In the genomic region with DNA sequence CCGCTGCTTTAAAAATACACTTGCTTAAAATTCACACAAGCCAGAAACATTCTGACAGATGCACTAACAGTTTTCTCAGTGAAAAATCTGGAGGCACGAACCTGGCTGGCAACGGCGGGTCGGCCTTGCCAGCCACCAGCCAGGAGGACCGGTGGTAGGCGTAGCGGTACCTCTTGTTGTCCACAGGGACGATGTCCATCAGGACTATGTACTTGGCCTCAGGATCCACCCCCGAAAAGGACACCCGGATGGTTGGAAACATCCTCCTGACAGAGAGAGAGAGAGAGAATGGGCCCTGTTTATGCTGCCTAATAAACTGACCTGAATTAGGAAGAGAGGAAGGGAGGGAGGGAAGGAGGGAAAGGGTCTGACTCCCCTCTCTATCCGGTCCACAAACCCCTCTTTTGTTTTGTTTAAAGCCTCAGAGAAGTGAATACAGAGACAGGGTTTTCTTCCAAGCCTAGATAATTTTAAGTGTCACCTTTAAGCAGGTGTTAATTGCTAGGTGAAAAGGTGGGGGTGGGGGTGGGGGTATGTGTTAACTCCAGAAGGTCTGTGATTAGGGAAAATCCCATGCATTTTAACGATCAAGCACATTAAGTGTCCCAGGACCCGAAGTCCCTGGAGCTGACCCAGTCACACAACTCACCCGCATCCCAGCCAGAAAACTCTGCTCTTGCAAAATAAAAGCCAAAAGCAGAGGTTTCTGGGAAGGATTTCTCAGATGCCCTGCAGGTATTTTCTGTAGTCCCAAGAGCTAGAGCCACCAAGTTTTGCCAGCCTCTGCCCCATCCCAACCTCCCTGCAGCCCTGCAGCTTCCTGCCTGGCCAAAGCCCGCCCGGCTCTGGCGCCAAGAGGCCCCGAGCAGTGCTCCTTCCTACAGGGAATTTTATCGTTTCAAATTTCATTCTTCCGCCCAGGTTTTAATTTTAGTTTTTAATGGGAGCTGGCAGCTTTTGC, we compare ENCODE assay signal across 19 cellular contexts. TPM values are rescaled to one million over a fixed set of nuclear protein-coding genes. Genes with fewer than 3 reads are reported as not detected.
DNase-seq lines count a peak whose midpoint lies in the region; TF ChIP-seq lines count a peak whose summit lies in the region.
"Had no signal": no experiment of that assay in that cellular context is flagged by ENCODE, and none has a peak within 500 bp of the region (broad histone marks: within the 10 kb centered on the region; RNA-seq: fewer than 3 reads in every experiment).

No MANE protein-coding gene starts in this region.

- no peaks in the 10 kb centered on the region for H3K9me2 ChIP-seq in SK-N-SH

- H3K36me3 ChIP-seq in HUES64 (ENCODE audit: insufficient read depth, low read length) (no peaks in the 10 kb centered on the region), SK-N-SH (replicated peaks in 1 of 2; ENCODE audit: control insufficient read depth in 1 of 2, insufficient read depth in 2 of 2, low read length in 1 of 2) (peaks cover 27 to 34% of the 10 kb centered on the region in 2 experiments)

- WGBS in HUES64 = 3% methylated on average over 20 of the region's 21 CpGs
- WGBS in SK-N-SH (ENCODE audit: low lambda C conversion rate) = 92% methylated on average over 21 of the region's 21 CpGs

- H3F3A ChIP-seq in SK-N-SH (replicated peaks; ENCODE audit: insufficient read depth) = peaks cover 4% of the 10 kb centered on the region

- peaks cover 36% of the 10 kb centered on the region for H3K79me2 ChIP-seq in SK-N-SH (ENCODE audit: insufficient read depth)

- H3K4me3 ChIP-seq in HUES64 (ENCODE audit: low read length) (peak overlapping the region; percentile 42), fibroblast of the aortic adventitia (ENCODE audit: low read depth, low read length) (peak overlapping the region; percentile 42), SK-N-SH (ENCODE audit: low read depth in 2 of 2, low read length in 1 of 2) (no peak overlapping the region)
- H3K4me3 ChIP-seq: GM12878, lung had no signal

- no peaks in the 10 kb centered on the region; the same call in 1 of the 2 replicates for H3K4me1 ChIP-seq in HUES64 (ENCODE audit: insufficient read depth, low read length)
- peaks cover 17 to 55% of the 10 kb centered on the region in 2 experiments for H3K4me1 ChIP-seq in SK-N-SH (ENCODE audit: control insufficient read depth in 1 of 2, insufficient read depth in 2 of 2, low read depth in 1 of 2, low read length in 1 of 2)

- H2AFZ ChIP-seq in SK-N-SH (ENCODE audit: low read depth) = no peak overlapping the region

- H4K20me1 ChIP-seq in SK-N-SH (ENCODE audit: insufficient read depth) = no peaks in the 10 kb centered on the region; the same call in 1 of the 2 replicates

- TF ChIP-seq CTCF in fibroblast of the aortic adventitia (IDR thresholded peaks at IDR 0.05; ENCODE audit: insufficient read depth, low read length) (no peak), SK-N-SH (IDR thresholded peaks at IDR 0.05) (no peak)

- no peak overlapping the region for H3K9ac ChIP-seq in HUES64 (ENCODE audit: low read depth, low read length)
- H3K9ac ChIP-seq in SK-N-SH = no peak overlapping the region

- peak; percentile 30 for DNase-seq in D341Med (ENCODE audit: low spot score)
- no peak for DNase-seq in fibroblast of the aortic adventitia (ENCODE audit: low read depth)
- peak; percentile 53 for DNase-seq in iPS-NIHi7 (ENCODE audit: extremely low spot score)
- DNase-seq in HK-2 (ENCODE audit: unreplicated experiment) = no peak
- DNase-seq in NCI-H446 (lab: John Stamatoyannopoulos, UW) = no peak
- DNase-seq in NCI-H2029 (lab: John Stamatoyannopoulos, UW) = no peak
- no peak for DNase-seq in SK-N-SH
- DNase-seq: activated CD4-positive, alpha-beta T cell treated with anti-CD3 and anti-CD28 coated beads, Interleukin-2, amount 50 U/mL, for 48 hours; activated T-cell treated with anti-CD3 and anti-CD28 coated beads, Interleukin-2, amount 50 U/mL, for 4 hours; GOT3; hypothalamus; NCI-H1930; NCI-H524; T-cell had no signal

- CTCF ChIA-PET in SK-N-SH (lab: Yijun Ruan, JAX) = interaction anchor here (0.9 to 1.5 kb wide), 4 partner anchors 176 to 271 kb away, joined by 4 to 11 read pairs (median 6); no protein-coding TSS in a partner anchor

- no peak overlapping the region for H3K4me2 ChIP-seq in SK-N-SH

- H3K27ac ChIP-seq in HUES64 (ENCODE audit: low read depth, low read length) (no peak overlapping the region), SK-N-SH (ENCODE audit: low read depth in 2 of 2, low read length in 1 of 2) (peak overlapping the region in 1 of 2 experiments; percentile 58; a peak in 1 of 4 replicates)

- no peak for TF ChIP-seq RAD21 in SK-N-SH (IDR thresholded peaks at IDR 0.05; ENCODE audit: low read length)

- no peaks in the 10 kb centered on the region for H3K9me3 ChIP-seq in HUES64 (ENCODE audit: insufficient read depth, low read depth, low read length)
- H3K9me3 ChIP-seq in SK-N-SH = no peaks in the 10 kb centered on the region

- TF ChIP-seq EP300 in SK-N-SH (IDR thresholded peaks at IDR 0.05; ENCODE audit: borderline replicate concordance in 1 of 2, low read depth in 1 of 2, low read length in 1 of 2) = no peak

- peaks cover 98% of the 10 kb centered on the region for H3K27me3 ChIP-seq in HUES64 (ENCODE audit: insufficient read depth, low read length)
- no peaks in the 10 kb centered on the region for H3K27me3 ChIP-seq in SK-N-SH (ENCODE audit: insufficient read depth)

- POLR2A ChIA-PET in SK-N-SH (lab: Yijun Ruan, JAX) = no interaction called here

TF ChIP-seq in SK-N-SH, 30 proteins besides CTCF, POLR2A, EP300 and RAD21:
- TF ChIP-seq SIN3A (IDR thresholded peaks at IDR 0.05; ENCODE audit: borderline replicate concordance, low read depth, low read length) (no peak), MXI1 (IDR thresholded peaks at IDR 0.05; ENCODE audit: low read depth, low read length) (no peak), FOXM1 (IDR thresholded peaks at IDR 0.05; ENCODE audit: low read depth) (no peak), RXRA (IDR thresholded peaks at IDR 0.05; ENCODE audit: borderline replicate concordance, low read depth) (no peak), TCF12 (IDR thresholded peaks at IDR 0.05) (no peak)
- TF ChIP-seq, protein P1, sequence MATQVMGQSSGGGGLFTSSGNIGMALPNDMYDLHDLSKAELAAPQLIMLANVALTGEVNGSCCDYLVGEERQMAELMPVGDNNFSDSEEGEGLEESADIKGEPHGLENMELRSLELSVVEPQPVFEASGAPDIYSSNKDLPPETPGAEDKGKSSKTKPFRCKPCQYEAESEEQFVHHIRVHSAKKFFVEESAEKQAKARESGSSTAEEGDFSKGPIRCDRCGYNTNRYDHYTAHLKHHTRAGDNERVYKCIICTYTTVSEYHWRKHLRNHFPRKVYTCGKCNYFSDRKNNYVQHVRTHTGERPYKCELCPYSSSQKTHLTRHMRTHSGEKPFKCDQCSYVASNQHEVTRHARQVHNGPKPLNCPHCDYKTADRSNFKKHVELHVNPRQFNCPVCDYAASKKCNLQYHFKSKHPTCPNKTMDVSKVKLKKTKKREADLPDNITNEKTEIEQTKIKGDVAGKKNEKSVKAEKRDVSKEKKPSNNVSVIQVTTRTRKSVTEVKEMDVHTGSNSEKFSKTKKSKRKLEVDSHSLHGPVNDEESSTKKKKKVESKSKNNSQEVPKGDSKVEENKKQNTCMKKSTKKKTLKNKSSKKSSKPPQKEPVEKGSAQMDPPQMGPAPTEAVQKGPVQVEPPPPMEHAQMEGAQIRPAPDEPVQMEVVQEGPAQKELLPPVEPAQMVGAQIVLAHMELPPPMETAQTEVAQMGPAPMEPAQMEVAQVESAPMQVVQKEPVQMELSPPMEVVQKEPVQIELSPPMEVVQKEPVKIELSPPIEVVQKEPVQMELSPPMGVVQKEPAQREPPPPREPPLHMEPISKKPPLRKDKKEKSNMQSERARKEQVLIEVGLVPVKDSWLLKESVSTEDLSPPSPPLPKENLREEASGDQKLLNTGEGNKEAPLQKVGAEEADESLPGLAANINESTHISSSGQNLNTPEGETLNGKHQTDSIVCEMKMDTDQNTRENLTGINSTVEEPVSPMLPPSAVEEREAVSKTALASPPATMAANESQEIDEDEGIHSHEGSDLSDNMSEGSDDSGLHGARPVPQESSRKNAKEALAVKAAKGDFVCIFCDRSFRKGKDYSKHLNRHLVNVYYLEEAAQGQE (IDR thresholded peaks at IDR 0.05; ENCODE audit: low read depth, low read length) = no peak

RNA-seq across cellular contexts. Expression of gene TBX20, which starts 5.0 kb away (rescaled TPM):
- polyA plus RNA-seq in HUES64 (2013, experiment 1 of 2) = 0.40 TPM
- 0.25 TPM for polyA plus RNA-seq in HUES64 (2013, experiment 2 of 2)
- 2.0 and 6.4 TPM in 2 replicates for total RNA-seq in fibroblast of the aortic adventitia (ENCODE audit: low replicate concordance)
- polyA plus RNA-seq in SK-N-SH (2012; rRNA removed) = 1.0 and 1.5 TPM in 2 replicates
- polyA plus RNA-seq in SK-N-SH (2012; cell fraction: cytosol; rRNA removed) = 0.62 and 0.80 TPM in 2 replicates
- 1.0 and 1.1 TPM in 2 replicates for polyA plus RNA-seq in SK-N-SH (2012; cell fraction: nucleus; rRNA removed)
- total RNA-seq: fibroblast of lung, GM12878, HT-29 had no signal
- polyA plus RNA-seq: GM12878, lung had no signal

Comparison
In these comparisons a context has a peak if more than half of its experiments do, and no peak if none do; other contexts are left out.
1. DNase-seq: peak in D341Med (single experiment) and iPS-NIHi7 (single experiment); none in fibroblast of the aortic adventitia (single experiment), HK-2 (single experiment), NCI-H446 (0 of 2), NCI-H2029 (single experiment) and SK-N-SH (single experiment).
2. H3K4me3 ChIP-seq: peak in HUES64 (single experiment) and fibroblast of the aortic adventitia (single experiment); none in SK-N-SH (0 of 2).